9 cellular contexts compared by ENCODE assay signal in the genomic region with DNA sequence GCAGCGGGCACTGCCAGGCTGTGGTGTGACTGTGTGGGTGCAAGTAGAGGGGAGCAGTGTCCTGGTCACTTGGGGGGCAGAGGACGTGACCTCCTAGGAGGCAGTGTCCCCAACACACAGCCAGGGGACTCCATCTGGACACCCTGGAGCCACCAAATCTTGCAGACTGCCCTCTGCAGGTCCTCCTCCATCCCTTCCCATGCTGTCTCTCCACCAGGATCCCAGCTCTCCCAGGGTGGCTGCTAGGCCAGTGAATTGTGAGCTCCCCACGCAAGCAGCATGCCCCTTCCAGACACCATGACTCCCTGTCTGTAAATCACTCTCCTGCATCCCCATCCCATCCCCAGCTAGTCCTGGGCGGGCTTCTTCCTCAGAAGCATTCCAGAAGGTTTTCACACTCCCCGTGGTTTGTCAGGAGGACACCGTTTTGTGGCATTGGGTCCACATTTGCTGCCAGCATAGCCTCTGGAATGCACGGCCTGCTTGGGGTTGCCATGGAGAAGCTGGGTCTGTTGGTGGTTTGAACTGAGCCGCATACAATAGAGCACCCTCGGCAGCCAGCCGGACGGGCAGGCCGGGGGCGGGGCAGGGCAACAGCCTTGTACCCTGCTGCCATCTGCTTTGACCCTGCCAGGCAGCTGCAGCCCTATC.
DNase-seq lines count a peak whose midpoint lies in the region; ATAC-seq and TF ChIP-seq lines count a peak whose summit lies in the region.
"Had no signal": no experiment of that assay in that cellular context is flagged by ENCODE, and none has a peak within 500 bp of the region (broad histone marks: within the 10 kb centered on the region; RNA-seq: fewer than 3 reads in every experiment).

No MANE protein-coding gene starts in this region.

- POLR2A ChIA-PET in A673 (lab: Charles Lee; ENCODE audit: low non-redundant PET) (no interaction called here), OCI-LY7 (lab: Charles Lee) (interaction anchor here (1.1 kb wide), 1 partner anchor 18 kb away, joined by 3 read pairs; no protein-coding TSS in a partner anchor)

- no peak overlapping the region for H2AFZ ChIP-seq in OCI-LY7 (ENCODE audit: low read length)

- H3K9me2 ChIP-seq in OCI-LY7 (ENCODE audit: insufficient read depth, low read length), result no peaks in the 10 kb centered on the region

- H3K27ac ChIP-seq in muscle layer of duodenum (ENCODE audit: low read length) (peak overlapping the region; percentile 69), A673 (ENCODE audit: low read depth, low read length, poor library complexity, severe bottlenecking) (no peak overlapping the region), OCI-LY7 (ENCODE audit: low read depth, low read length, poor library complexity, severe bottlenecking) (no peak overlapping the region)

- H4K20me1 ChIP-seq in OCI-LY7 (ENCODE audit: insufficient read depth, low read length), result no peaks in the 10 kb centered on the region; the same call in 1 of the 2 replicates

- H3K27me3 ChIP-seq in muscle layer of duodenum (ENCODE audit: low read depth, low read length), result no peaks in the 10 kb centered on the region
- no peaks in the 10 kb centered on the region for H3K27me3 ChIP-seq in A673 (replicated peaks; ENCODE audit: insufficient read depth, low read depth, low read length, poor library complexity)

- no TSS peak for BruUV-seq in A673 (replicated peaks; lab: Mats Ljungman, UMichigan)
- BruUV-seq in OCI-LY7 (replicated peaks; lab: Mats Ljungman, UMichigan), result no TSS peak

- no peaks in the 10 kb centered on the region for H3K36me3 ChIP-seq in muscle layer of duodenum (ENCODE audit: control insufficient read depth in 1 of 2, insufficient read depth in 2 of 2, low read length in 2 of 2)
- H3K36me3 ChIP-seq in A673 (ENCODE audit: insufficient read depth, low read length, poor library complexity, severe bottlenecking), result no peaks in the 10 kb centered on the region
- H3K36me3 ChIP-seq in OCI-LY7 (ENCODE audit: insufficient read depth, low read length), result no peaks in the 10 kb centered on the region

- H3K4me1 ChIP-seq in muscle layer of duodenum (ENCODE audit: control insufficient read depth in 1 of 2, insufficient read depth in 2 of 2, low read length in 2 of 2) (peaks cover 3 to 35% of the 10 kb centered on the region in 2 donors), A673 (ENCODE audit: insufficient read depth, low read length, poor library complexity, severe bottlenecking) (peaks cover 17% of the 10 kb centered on the region), OCI-LY7 (ENCODE audit: insufficient read depth, low read length, poor library complexity, severe bottlenecking) (no peaks in the 10 kb centered on the region)

- H3K36me3 Mint-ChIP-seq in activated CD4-positive, alpha-beta T cell treated with anti-CD3 and anti-CD28 coated beads, Interleukin-2, amount 10 ng/mL, durations not matched to agents 24 days and 14 days (ENCODE audit: low read depth), result no peaks in the 10 kb centered on the region

- H3K27me3 Mint-ChIP-seq in activated CD4-positive, alpha-beta T cell treated with anti-CD3 and anti-CD28 coated beads, Interleukin-2, amount 10 ng/mL, durations not matched to agents 24 days and 14 days, result no peaks in the 10 kb centered on the region

- TF ChIP-seq CTCF in A673 (conservative IDR thresholded peaks at IDR 0.05; ENCODE audit: low read depth, low read length), result no peak
- TF ChIP-seq CTCF in OCI-LY7 (conservative IDR thresholded peaks at IDR 0.05; ENCODE audit: low read length), result no peak

- intact Hi-C loops in A673 (cut with micrococcal nuclease; ENCODE audit: unreplicated experiment), result no loop called here
- intact Hi-C loops in activated CD4-positive, alpha-beta T cell treated with anti-CD3 and anti-CD28 coated beads, Interleukin-2, amount 10 ng/mL, durations not matched to agents 24 days and 14 days (cut with micrococcal nuclease), result no loop called here
- intact Hi-C loops in OCI-LY7 (cut with micrococcal nuclease; ENCODE audit: unreplicated experiment), result no loop called here

- no peak overlapping the region for H3K4me3 Mint-ChIP-seq in activated CD4-positive, alpha-beta T cell treated with anti-CD3 and anti-CD28 coated beads, Interleukin-2, amount 10 ng/mL, durations not matched to agents 24 days and 14 days

- ATAC-seq in GM19328 (IDR thresholded peaks at IDR 0.05; ENCODE audit: unreplicated experiment), result no peak

- no peaks in the 10 kb centered on the region for H3K9me3 ChIP-seq in muscle layer of duodenum (ENCODE audit: control insufficient read depth in 1 of 2, low read length in 2 of 2)
- H3K9me3 ChIP-seq in A673 (ENCODE audit: low read depth, low read length, poor library complexity, severe bottlenecking), result no peaks in the 10 kb centered on the region
- H3K9me3 ChIP-seq in OCI-LY7 (ENCODE audit: low read length), result no peaks in the 10 kb centered on the region

- no peak overlapping the region for H3K4me2 ChIP-seq in OCI-LY7 (ENCODE audit: low read length)

- no peaks in the 10 kb centered on the region for H3K9me3 Mint-ChIP-seq in activated CD4-positive, alpha-beta T cell treated with anti-CD3 and anti-CD28 coated beads, Interleukin-2, amount 10 ng/mL, durations not matched to agents 24 days and 14 days

- CTCF ChIA-PET in A673 (lab: Charles Lee) (no interaction called here), OCI-LY7 (lab: Charles Lee; ENCODE audit: unreplicated experiment) (no interaction called here)

- DNase-seq in Ammon's horn (ENCODE audit: low spot score) (peak; percentile 79), NCI-H2196 treated with DMSO at 0.1 percent for 48 hours (lab: John Stamatoyannopoulos, UW; ENCODE audit: unreplicated experiment) (peak; percentile 77), dermis blood vessel endothelial cell (peak; percentile 62), A673 (ENCODE audit: low spot score) (no peak), OCI-LY7 (ENCODE audit: low spot score) (no peak)
- no peak for DNase-seq in activated CD4-positive, alpha-beta T cell treated with anti-CD3 and anti-CD28 coated beads, Interleukin-2, amount 10 ng/mL, durations not matched to agents 24 days and 14 days
- DNase-seq: activated gamma-delta T cell had no signal

- no peaks in the 10 kb centered on the region for H3K79me2 ChIP-seq in OCI-LY7 (ENCODE audit: insufficient read depth, low read depth, low read length)

- H3K27ac Mint-ChIP-seq in activated CD4-positive, alpha-beta T cell treated with anti-CD3 and anti-CD28 coated beads, Interleukin-2, amount 10 ng/mL, durations not matched to agents 24 days and 14 days, result no peak overlapping the region

- no peaks in the 10 kb centered on the region for H3K4me1 Mint-ChIP-seq in activated CD4-positive, alpha-beta T cell treated with anti-CD3 and anti-CD28 coated beads, Interleukin-2, amount 10 ng/mL, durations not matched to agents 24 days and 14 days

- H3K4me3 ChIP-seq in muscle layer of duodenum (ENCODE audit: low read depth in 1 of 2, low read length in 2 of 2), result peak overlapping the region in 1 of 2 donors; percentile 12
- H3K4me3 ChIP-seq in A673 (ENCODE audit: low read depth, low read length, poor library complexity, severe bottlenecking), result no peak overlapping the region
- H3K4me3 ChIP-seq in OCI-LY7 (ENCODE audit: low read depth, low read length, poor library complexity, severe bottlenecking), result no peak overlapping the region

Comparison
In these comparisons a context has a peak if more than half of its experiments do, and no peak if none do; other contexts are left out.
1. DNase-seq: peak in Ammon's horn (single experiment), NCI-H2196 treated with DMSO at 0.1 percent for 48 hours (single experiment) and dermis blood vessel endothelial cell (single experiment); none in A673 (single experiment), activated CD4-positive, alpha-beta T cell treated with anti-CD3 and anti-CD28 coated beads, Interleukin-2, amount 10 ng/mL, durations not matched to agents 24 days and 14 days (single experiment) and OCI-LY7 (single experiment).